ENCODE assay signal across 15 cellular contexts in the genomic region with DNA sequence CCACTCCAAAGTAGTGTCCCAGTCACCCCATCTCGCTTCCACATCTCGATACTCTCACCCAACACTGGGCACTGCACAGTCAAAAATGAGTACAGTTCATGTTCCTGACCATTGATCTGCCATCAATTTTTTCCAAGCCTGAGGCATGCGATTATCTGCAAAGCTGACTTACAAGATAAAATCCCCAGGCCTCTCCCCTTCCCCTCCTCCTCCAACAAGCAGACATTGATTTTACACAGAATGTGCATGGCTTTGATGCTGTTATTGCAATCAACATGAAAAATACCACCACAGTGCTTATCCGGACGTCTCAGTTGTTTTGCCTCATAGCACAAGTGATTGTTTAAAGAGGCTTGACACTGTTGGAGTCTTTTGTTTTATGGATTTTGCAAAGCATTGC.
DNase-seq lines count a peak whose midpoint lies in the region; FAIRE-seq and TF ChIP-seq lines count a peak whose summit lies in the region.
"Had no signal": no experiment of that assay in that cellular context is flagged by ENCODE, and none has a peak within 500 bp of the region (broad histone marks: within the 10 kb centered on the region; RNA-seq: fewer than 3 reads in every experiment).

No MANE protein-coding gene starts in this region.

- H3K4me3 Mint-ChIP-seq in Calu3 (ENCODE audit: low read depth, unreplicated experiment), result no peak overlapping the region
- H3K4me3 Mint-ChIP-seq in progenitor cell of endocrine pancreas (ENCODE audit: low read depth), result no peak overlapping the region
- H3K4me3 Mint-ChIP-seq: CD4-positive, CD25-positive, alpha-beta regulatory T cell had no signal

- H3K4me1 ChIP-seq in esophagus muscularis mucosa, result no peaks in the 10 kb centered on the region
- H3K4me1 ChIP-seq: BLaER1 treated with 17β-estradiol and CSF1 and Interleukin-3, amounts not matched to agents 10 nM and 100 nM; HAP-1 had no signal

- no peak overlapping the region for H3K4me3 ChIP-seq in esophagus muscularis mucosa
- H3K4me3 ChIP-seq: BLaER1 treated with 17β-estradiol and CSF1 and Interleukin-3, amounts not matched to agents 10 nM and 100 nM; GM12878; HAP-1 had no signal

- CTCF ChIA-PET in Calu3 (lab: Charles Lee), result interaction anchor here (0.6 to 1.5 kb wide), 2 partner anchors 25 to 633 kb away, joined by 4 read pairs; no protein-coding TSS in a partner anchor

- no peak for TF ChIP-seq EP300 in esophagus muscularis mucosa (IDR thresholded peaks at IDR 0.05)

- no peaks in the 10 kb centered on the region for H3K27me3 ChIP-seq in esophagus muscularis mucosa
- H3K27me3 ChIP-seq: BLaER1 treated with 17β-estradiol and CSF1 and Interleukin-3, amounts not matched to agents 10 nM and 100 nM had no signal

- H3K27ac ChIP-seq in esophagus muscularis mucosa (replicated peaks in 1 of 4), result no peak overlapping the region
- H3K27ac ChIP-seq: BLaER1 treated with 17β-estradiol and CSF1 and Interleukin-3, amounts not matched to agents 10 nM and 100 nM had no signal

- H3K9me3 Mint-ChIP-seq in Calu3 (ENCODE audit: low read depth, unreplicated experiment) (peaks cover 3% of the 10 kb centered on the region), progenitor cell of endocrine pancreas (ENCODE audit: low read depth) (no peaks in the 10 kb centered on the region)

- FAIRE-seq in GM12891 (lab: Jason Lieb, UNC), result no peak
- FAIRE-seq: GM12878, HTR-8/SVneo had no signal

- H3K36me3 Mint-ChIP-seq in Calu3 (ENCODE audit: insufficient read depth, unreplicated experiment), result peaks cover 11% of the 10 kb centered on the region
- H3K36me3 Mint-ChIP-seq in progenitor cell of endocrine pancreas (ENCODE audit: insufficient read depth), result no peaks in the 10 kb centered on the region
- H3K36me3 Mint-ChIP-seq: CD4-positive, CD25-positive, alpha-beta regulatory T cell had no signal

- no TSS peak for BruUV-seq in Calu3 (replicated peaks; lab: Mats Ljungman, UMichigan)

- H3K9me3 ChIP-seq in esophagus muscularis mucosa, result no peaks in the 10 kb centered on the region
- H3K9me3 ChIP-seq: BLaER1 treated with 17β-estradiol and CSF1 and Interleukin-3, amounts not matched to agents 10 nM and 100 nM; HAP-1 had no signal

- DNase-seq in Calu3, result no peak
- DNase-seq in NCI-H82 treated with DMSO at 0.1 percent for 48 hours (lab: John Stamatoyannopoulos, UW; ENCODE audit: unreplicated experiment), result peak; percentile 35
- DNase-seq in esophagus muscularis mucosa (ENCODE audit: extremely low spot score), result peak; percentile 74
- DNase-seq in progenitor cell of endocrine pancreas (ENCODE audit: low spot score, unreplicated experiment), result no peak
- no peak for DNase-seq in GM12891 (ENCODE audit: insufficient read length, low spot score)
- DNase-seq in erythroblast (lab: John Stamatoyannopoulos, UW), result no peak
- DNase-seq in OCI-M1 (lab: John Stamatoyannopoulos, UW), result no peak
- DNase-seq: ACHN; CD4-positive, CD25-positive, alpha-beta regulatory T cell; DMS79; GOT3 had no signal

- WGBS in esophagus muscularis mucosa, result 54% methylated on average over 5 of the region's 5 CpGs

- TF ChIP-seq CTCF in Calu3 (IDR thresholded peaks at IDR 0.05; ENCODE audit: unreplicated experiment) (no peak), esophagus muscularis mucosa (IDR thresholded peaks at IDR 0.05) (no peak), progenitor cell of endocrine pancreas (IDR thresholded peaks at IDR 0.05; ENCODE audit: unreplicated experiment) (no peak)

- intact Hi-C loops in Calu3 (cut with micrococcal nuclease; ENCODE audit: unreplicated experiment), result loop anchor here (5.0 kb wide), 1 partner anchor 114 kb away; no protein-coding TSS in a partner anchor
- intact Hi-C loops in esophagus muscularis mucosa (cut with DNase I), result no loop called here

- H3K27me3 Mint-ChIP-seq in Calu3 (ENCODE audit: unreplicated experiment), result no peaks in the 10 kb centered on the region
- H3K27me3 Mint-ChIP-seq in progenitor cell of endocrine pancreas, result no peaks in the 10 kb centered on the region
- H3K27me3 Mint-ChIP-seq: CD4-positive, CD25-positive, alpha-beta regulatory T cell had no signal

- peak overlapping the region; percentile 42 for H3K27ac Mint-ChIP-seq in Calu3 (ENCODE audit: unreplicated experiment)
- H3K27ac Mint-ChIP-seq in progenitor cell of endocrine pancreas, result peak overlapping the region; percentile 14
- H3K27ac Mint-ChIP-seq: CD4-positive, CD25-positive, alpha-beta regulatory T cell had no signal

- TF ChIP-seq POLR2A in esophagus muscularis mucosa (IDR thresholded peaks at IDR 0.05; ENCODE audit: low read depth), result no peak
- no peak for TF ChIP-seq POLR2A in GM12891 (IDR thresholded peaks at IDR 0.05; ENCODE audit: low read depth, low read length)
- TF ChIP-seq POLR2A in erythroblast (IDR thresholded peaks at IDR 0.05; ENCODE audit: low read length), result no peak

- H3K36me3 ChIP-seq in esophagus muscularis mucosa, result no peaks in the 10 kb centered on the region
- H3K36me3 ChIP-seq: BLaER1 treated with 17β-estradiol and CSF1 and Interleukin-3, amounts not matched to agents 10 nM and 100 nM; HAP-1 had no signal

- H3K4me1 Mint-ChIP-seq in Calu3 (ENCODE audit: low read depth, unreplicated experiment) (peaks cover 35% of the 10 kb centered on the region), progenitor cell of endocrine pancreas (ENCODE audit: low read depth) (peaks cover 23% of the 10 kb centered on the region)
- H3K4me1 Mint-ChIP-seq: CD4-positive, CD25-positive, alpha-beta regulatory T cell had no signal

TF ChIP-seq in GM12891, 5 proteins besides CTCF, POLR2A, EP300 and RAD21:
- TF ChIP-seq PAX5 (IDR thresholded peaks at IDR 0.05; ENCODE audit: insufficient read depth, low read length, severe bottlenecking) (no peak), SPI1 (IDR thresholded peaks at IDR 0.05; ENCODE audit: low read depth, low read length) (no peak), POU2F2 (IDR thresholded peaks at IDR 0.05; ENCODE audit: low read depth, low read length) (no peak), POLR2AphosphoS5 (IDR thresholded peaks at IDR 0.05; ENCODE audit: low read depth, low read length) (no peak), TAF1 (IDR thresholded peaks at IDR 0.05; ENCODE audit: low read depth, low read length) (no peak)

Comparison
In these comparisons a context has a peak if more than half of its experiments do, and no peak if none do; other contexts are left out.
1. DNase-seq: peak in NCI-H82 treated with DMSO at 0.1 percent for 48 hours (single experiment) and esophagus muscularis mucosa (single experiment); none in Calu3 (single experiment), progenitor cell of endocrine pancreas (single experiment), GM12891 (single experiment), erythroblast (0 of 2) and OCI-M1 (single experiment).